ENCODE assay signal across 8 cellular contexts in the genomic region with DNA sequence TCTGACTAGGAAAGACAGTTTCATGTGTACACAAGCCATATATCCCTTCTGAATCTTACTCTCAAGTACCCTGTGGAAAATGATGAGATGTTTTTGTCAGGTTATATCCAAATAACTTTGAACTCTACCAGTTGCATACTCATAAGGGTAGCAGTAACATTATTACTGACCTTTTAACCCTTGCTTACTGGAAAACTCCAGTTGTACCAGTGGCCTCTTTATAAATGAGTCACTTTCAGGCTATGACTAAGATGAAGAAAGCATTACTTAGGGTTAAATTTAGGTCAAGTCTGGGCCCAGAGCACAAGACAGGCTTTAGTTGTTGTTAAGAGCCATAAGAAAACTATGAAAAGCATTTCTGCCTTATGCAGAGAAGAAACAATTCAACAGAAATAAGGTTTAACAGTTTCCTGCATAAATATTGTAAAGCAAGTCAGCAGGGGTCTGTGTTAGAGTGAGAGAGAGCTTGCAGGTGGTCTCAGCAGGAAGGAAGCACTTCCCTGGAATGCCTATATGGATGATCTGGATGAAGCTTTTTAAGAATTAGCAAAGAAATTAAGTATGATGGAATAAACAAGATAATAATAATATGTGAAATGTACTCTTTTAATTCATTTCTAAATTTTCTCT.
A peak's percentile ranks its signal among the peaks of the same experiment; 100 is the strongest.
DNase-seq lines count a peak whose midpoint lies in the region; ATAC-seq, FAIRE-seq and TF ChIP-seq lines count a peak whose summit lies in the region.

No MANE protein-coding gene starts in this region.

- no peak overlapping the region for H3K27ac ChIP-seq in CD8-positive, alpha-beta memory T cell (ENCODE audit: low read depth, low read length)
- no peak overlapping the region for H3K27ac ChIP-seq in hepatocyte
- no peak overlapping the region for H3K27ac ChIP-seq in kidney (ENCODE audit: low read depth in 2 of 2, low read length in 2 of 2)
- no peak overlapping the region for H3K27ac ChIP-seq in prostate gland

- no peaks in the 10 kb centered on the region for H4K20me1 ChIP-seq in hepatocyte (ENCODE audit: insufficient read depth, poor library complexity, severe bottlenecking)

- H2AFZ ChIP-seq in hepatocyte = no peak overlapping the region

- H3K27ac Mint-ChIP-seq in CD8-positive, alpha-beta memory T cell = peak overlapping the region; percentile 54 to 90 (median 74)

- no peak for TF ChIP-seq POLR2A in prostate gland (IDR thresholded peaks at IDR 0.05)

- H3K9me3 Mint-ChIP-seq in CD8-positive, alpha-beta memory T cell = peaks cover 0 to 4% (median 2%) of the 10 kb centered on the region in 5 donors

- ATAC-seq in GM19397 (IDR thresholded peaks at IDR 0.05; ENCODE audit: unreplicated experiment) (peak; percentile 96), HG03342 (IDR thresholded peaks at IDR 0.05; ENCODE audit: unreplicated experiment) (peak; percentile 98)

- H3K36me3 Mint-ChIP-seq in CD8-positive, alpha-beta memory T cell = peaks cover 1 to 22% (median 11%) of the 10 kb centered on the region in 3 donors

- H3K9me2 ChIP-seq in hepatocyte (replicated peaks; ENCODE audit: insufficient read depth) = no peaks in the 10 kb centered on the region

- POLR2A ChIA-PET in CD8-positive, alpha-beta memory T cell (lab: Charles Lee) = interaction anchor here (1.2 kb wide), 1 partner anchor 351 kb away, joined by 3 read pairs; a partner anchor contains a TSS

- CTCF ChIA-PET in CD8-positive, alpha-beta memory T cell (lab: Charles Lee) = interaction anchor here (1.0 to 3.7 kb wide), 6 partner anchors 18 to 359 kb away, joined by 3 to 12 read pairs (median 3); a partner anchor contains a TSS

- no peak overlapping the region for H3K4me2 ChIP-seq in hepatocyte

- H3K36me3 ChIP-seq in CD8-positive, alpha-beta memory T cell (ENCODE audit: insufficient read depth, low read length) = no peaks in the 10 kb centered on the region
- H3K36me3 ChIP-seq in hepatocyte (replicated peaks; ENCODE audit: insufficient read depth, low read depth) = no peaks in the 10 kb centered on the region
- H3K36me3 ChIP-seq in kidney (ENCODE audit: control insufficient read depth in 1 of 2, insufficient read depth in 2 of 2, low read length in 2 of 2) = no peaks in the 10 kb centered on the region
- H3K36me3 ChIP-seq in prostate gland = no peaks in the 10 kb centered on the region

- no peak overlapping the region for H3K9ac ChIP-seq in kidney (ENCODE audit: low read length in 2 of 2)

- no peaks in the 10 kb centered on the region for H3K27me3 ChIP-seq in CD8-positive, alpha-beta memory T cell (ENCODE audit: insufficient read depth, low read length, poor library complexity, severe bottlenecking)
- H3K27me3 ChIP-seq in hepatocyte = no peaks in the 10 kb centered on the region
- no peaks in the 10 kb centered on the region for H3K27me3 ChIP-seq in prostate gland (replicated peaks; ENCODE audit: insufficient read depth)

- no peak overlapping the region for H3K4me3 ChIP-seq in CD8-positive, alpha-beta memory T cell (ENCODE audit: low read length)
- H3K4me3 ChIP-seq in hepatocyte (no peak overlapping the region), kidney (ENCODE audit: low read length in 2 of 2) (no peak overlapping the region), prostate gland (no peak overlapping the region)

- TF ChIP-seq CTCF in hepatocyte (IDR thresholded peaks at IDR 0.05; ENCODE audit: poor library complexity) (no peak), kidney (IDR thresholded peaks at IDR 0.05; ENCODE audit: borderline replicate concordance, extremely low read depth, insufficient read depth) (no peak), prostate gland (IDR thresholded peaks at IDR 0.05) (no peak)

- H3K9me3 ChIP-seq in CD8-positive, alpha-beta memory T cell (ENCODE audit: low read length) = no peaks in the 10 kb centered on the region
- H3K9me3 ChIP-seq in hepatocyte (ENCODE audit: low read depth) = no peaks in the 10 kb centered on the region
- no peaks in the 10 kb centered on the region for H3K9me3 ChIP-seq in kidney (ENCODE audit: control insufficient read depth in 1 of 2, low read length in 2 of 2)
- no peaks in the 10 kb centered on the region for H3K9me3 ChIP-seq in prostate gland

- H3K4me1 ChIP-seq in CD8-positive, alpha-beta memory T cell (ENCODE audit: insufficient read depth, low read length) = peaks cover 39% of the 10 kb centered on the region
- H3K4me1 ChIP-seq in hepatocyte (ENCODE audit: insufficient read depth) (no peaks in the 10 kb centered on the region), kidney (ENCODE audit: control insufficient read depth in 1 of 2, insufficient read depth in 1 of 2, low read depth in 1 of 2, low read length in 2 of 2) (no peaks in the 10 kb centered on the region), prostate gland (replicated peaks) (no peaks in the 10 kb centered on the region)

- FAIRE-seq in kidney (lab: Jason Lieb, UNC) = no peak

- peaks cover 45 to 66% (median 50%) of the 10 kb centered on the region in 3 donors for H3K4me1 Mint-ChIP-seq in CD8-positive, alpha-beta memory T cell

- DNase-seq in CD8-positive, alpha-beta memory T cell = peak in 1 of 5 donors; percentile 47
- DNase-seq in SKM-1 (lab: John Stamatoyannopoulos, UW; ENCODE audit: unreplicated experiment) (peak; percentile 25), hepatocyte (ENCODE audit: low spot score) (peak; percentile 46), kidney (no peak), NCI-H187 treated with DMSO at 0.1 percent for 48 hours (lab: John Stamatoyannopoulos, UW) (no peak), prostate gland (ENCODE audit: low spot score) (no peak)

- intact Hi-C loops in kidney (cut with DNase I) (no loop called here), prostate gland (cut with DNase I) (loop anchor here (10.0 kb wide), 1 partner anchor 608 kb away; no protein-coding TSS in a partner anchor)

- H3K79me2 ChIP-seq in hepatocyte = no peaks in the 10 kb centered on the region

- H3K4me3 Mint-ChIP-seq in CD8-positive, alpha-beta memory T cell = peak overlapping the region in 6 of 7 donors; percentile 2 to 67 (median 35)

- peaks cover 0 to 2% of the 10 kb centered on the region in 2 donors for H3K27me3 Mint-ChIP-seq in CD8-positive, alpha-beta memory T cell

Comparison
In these comparisons a context has a peak if more than half of its experiments do, and no peak if none do; other contexts are left out.
1. DNase-seq: peak in SKM-1 (single experiment) and hepatocyte (single experiment); none in kidney (single experiment), NCI-H187 treated with DMSO at 0.1 percent for 48 hours (single experiment) and prostate gland (single experiment).